In genomic region chr1:42173155-42173933, GRCh38 we compare ENCODE assay signal across 9 cellular contexts. TPM values are rescaled to one million over a fixed set of nuclear protein-coding genes. Genes with fewer than 3 reads are reported as not detected.
DNase-seq lines count a peak whose midpoint lies in the region; ATAC-seq and TF ChIP-seq lines count a peak whose summit lies in the region.
"Had no signal": no experiment of that assay in that cellular context is flagged by ENCODE, and none has a peak within 500 bp of the region (broad histone marks: within the 10 kb centered on the region; RNA-seq: fewer than 3 reads in every experiment).

No MANE protein-coding gene starts in this region.

- peak; percentile 90 for TF ChIP-seq CTCF in LNCaP clone FGC (IDR thresholded peaks at IDR 0.05; ENCODE audit: control insufficient read depth, extremely low read depth, insufficient read depth)

- CTCF ChIA-PET in activated naive CD4-positive, alpha-beta T cell treated with anti-CD3 and anti-CD28 coated beads for 36 hours (lab: Charles Lee), result interaction anchor here (0.5 to 3.3 kb wide), 52 partner anchors 8 to 690 kb away, joined by 3 to 23 read pairs (median 4); partner anchors contain the start of genes CCDC30, GUCA2A and PPCS

- no peaks in the 10 kb centered on the region for H3K27me3 Mint-ChIP-seq in activated naive CD4-positive, alpha-beta T cell treated with anti-CD3 and anti-CD28 coated beads for 36 hours (ENCODE audit: low read depth)

- H3K36me3 Mint-ChIP-seq in activated naive CD4-positive, alpha-beta T cell treated with anti-CD3 and anti-CD28 coated beads for 36 hours (ENCODE audit: low read depth), result no peaks in the 10 kb centered on the region

- H3K27ac Mint-ChIP-seq in activated naive CD4-positive, alpha-beta T cell treated with anti-CD3 and anti-CD28 coated beads for 36 hours, result no peak overlapping the region
- H3K27ac Mint-ChIP-seq: T-helper 1 cell treated with Interleukin-12 subunit alpha and Interleukin-12 subunit beta and Interleukin-4 antibody, amounts not matched to agents 30 μg/mL and 1 μg/mL, for 36 hours had no signal

- intact Hi-C loops in activated naive CD4-positive, alpha-beta T cell treated with anti-CD3 and anti-CD28 coated beads for 36 hours (cut with micrococcal nuclease), result loop anchor here (1.0 to 2.0 kb wide), 5 partner anchors 27 to 657 kb away; no protein-coding TSS in a partner anchor
- intact Hi-C loops in Right ventricle myocardium superior (cut with DNase I), result loop anchor here (10.0 kb wide), 1 partner anchor 161 kb away; the partner anchor contains the start of gene FOXJ3
- intact Hi-C loops in posterior vena cava (cut with DNase I), result loop anchor here in 1 of 2 donors (5.0 kb wide), 1 partner anchor 601 kb away; no protein-coding TSS in a partner anchor

- DNase-seq in DMS153 treated with DMSO at 0.1 percent for 48 hours (lab: John Stamatoyannopoulos, UW; ENCODE audit: unreplicated experiment) (peak; percentile 94), LNCaP clone FGC (ENCODE audit: low read depth) (no peak), SKM-1 treated with dmso at 0.1 percent for 144 hours (lab: John Stamatoyannopoulos, UW; ENCODE audit: unreplicated experiment) (peak; percentile 71), Right ventricle myocardium superior (peak; percentile 81), posterior vena cava (ENCODE audit: low spot score) (peak; percentile 89), ureter (ENCODE audit: low spot score) (peak; percentile 68)
- DNase-seq in activated naive CD4-positive, alpha-beta T cell treated with anti-CD3 and anti-CD28 coated beads for 36 hours, result peak; percentile 76

- H3K4me1 Mint-ChIP-seq in activated naive CD4-positive, alpha-beta T cell treated with anti-CD3 and anti-CD28 coated beads for 36 hours (ENCODE audit: low read depth), result no peaks in the 10 kb centered on the region

- peak; percentile 60 for ATAC-seq in Right ventricle myocardium superior (ENCODE audit: poor library complexity)
- no peak for ATAC-seq in HG03039 (IDR thresholded peaks at IDR 0.05; ENCODE audit: unreplicated experiment)

- peak overlapping the region; percentile 25 for H3K4me3 ChIP-seq in LNCaP clone FGC (ENCODE audit: low read depth, low read length)

- no peak overlapping the region for H3K4me3 Mint-ChIP-seq in activated naive CD4-positive, alpha-beta T cell treated with anti-CD3 and anti-CD28 coated beads for 36 hours
- H3K4me3 Mint-ChIP-seq: T-helper 1 cell treated with Interleukin-12 subunit alpha and Interleukin-12 subunit beta and Interleukin-4 antibody, amounts not matched to agents 30 μg/mL and 1 μg/mL, for 36 hours had no signal

- H3K9me3 Mint-ChIP-seq in activated naive CD4-positive, alpha-beta T cell treated with anti-CD3 and anti-CD28 coated beads for 36 hours, result no peaks in the 10 kb centered on the region
- H3K9me3 Mint-ChIP-seq: T-helper 1 cell treated with Interleukin-12 subunit alpha and Interleukin-12 subunit beta and Interleukin-4 antibody, amounts not matched to agents 30 μg/mL and 1 μg/mL, for 36 hours had no signal

RNA-seq across cellular contexts. Expression of gene GUCA2A, which starts 8.8 kb away (rescaled TPM):
- total RNA-seq in activated naive CD4-positive, alpha-beta T cell treated with anti-CD3 and anti-CD28 coated beads for 36 hours, result not detected
- total RNA-seq in Right ventricle myocardium superior, result not detected
- total RNA-seq in posterior vena cava, result not detected
- total RNA-seq in ureter, result not detected

RNA-seq across cellular contexts. Expression of gene GUCA2B, which starts 20.1 kb away (rescaled TPM):
- total RNA-seq in activated naive CD4-positive, alpha-beta T cell treated with anti-CD3 and anti-CD28 coated beads for 36 hours, result not detected
- not detected for total RNA-seq in Right ventricle myocardium superior
- not detected for total RNA-seq in posterior vena cava
- not detected for total RNA-seq in ureter
